ENCODE assay signal across 1 cellular context in the genomic region with DNA sequence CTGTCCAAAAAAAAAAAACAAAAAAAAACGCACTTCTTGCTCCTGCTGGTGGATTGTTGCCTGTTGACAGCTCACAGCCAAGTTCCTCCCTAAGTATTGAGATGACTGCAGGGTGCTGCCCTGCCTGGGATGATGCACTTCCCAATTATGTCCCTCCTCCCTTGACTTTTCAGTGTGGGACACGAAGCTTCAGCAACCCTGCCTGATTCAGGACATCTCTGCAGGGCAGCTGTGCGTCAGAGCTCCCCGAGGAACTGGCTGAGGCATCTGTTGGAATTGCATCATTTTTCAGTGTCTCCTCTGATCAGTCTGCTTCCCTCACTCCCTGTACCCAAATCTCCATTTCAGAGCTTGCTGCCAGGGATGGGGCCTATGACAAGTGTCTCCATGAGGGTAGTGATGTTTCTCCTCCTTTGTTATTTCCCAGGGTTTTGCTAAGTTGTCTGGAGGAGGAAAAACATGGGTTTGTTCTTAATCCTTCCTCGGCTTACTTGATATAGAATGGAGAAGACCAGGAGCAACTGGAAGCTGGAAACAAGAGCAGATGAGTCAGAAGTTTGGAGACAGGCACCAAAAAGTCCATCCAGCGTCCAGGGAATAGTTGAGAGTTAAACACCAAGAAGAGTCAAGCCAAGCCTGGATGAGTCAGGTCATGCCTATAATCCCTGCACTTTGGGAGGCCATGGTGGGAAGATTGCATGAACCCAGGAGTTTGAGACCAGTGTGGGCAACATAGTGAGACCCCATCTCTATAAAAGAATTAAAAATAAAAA.
TF ChIP-seq lines count a peak whose summit lies in the region.

No MANE protein-coding gene starts in this region.

TF ChIP-seq in H1, 55 proteins besides CTCF, POLR2A, EP300 and RAD21:
- no peak for TF ChIP-seq KDM5A (IDR thresholded peaks at IDR 0.05; ENCODE audit: low read length)
- no peak for TF ChIP-seq SP2 (IDR thresholded peaks at IDR 0.05; ENCODE audit: low read length)
- no peak for TF ChIP-seq SP1 (IDR thresholded peaks at IDR 0.05; ENCODE audit: low read depth, low read length)
- no peak for TF ChIP-seq BCL11A (IDR thresholded peaks at IDR 0.05; ENCODE audit: low read depth in 2 of 2, low read length in 2 of 2)
- TF ChIP-seq CBX5 (IDR thresholded peaks at IDR 0.05; ENCODE audit: low read depth, low read length) = no peak
- no peak for TF ChIP-seq CREB1 (IDR thresholded peaks at IDR 0.05)
- TF ChIP-seq TAF7 (optimal IDR thresholded peaks at IDR 0.05; ENCODE audit: borderline replicate concordance, low read depth, low read length) = no peak
TF ChIP-seq in H1: peak in this region for 0.
